In the genomic region with DNA sequence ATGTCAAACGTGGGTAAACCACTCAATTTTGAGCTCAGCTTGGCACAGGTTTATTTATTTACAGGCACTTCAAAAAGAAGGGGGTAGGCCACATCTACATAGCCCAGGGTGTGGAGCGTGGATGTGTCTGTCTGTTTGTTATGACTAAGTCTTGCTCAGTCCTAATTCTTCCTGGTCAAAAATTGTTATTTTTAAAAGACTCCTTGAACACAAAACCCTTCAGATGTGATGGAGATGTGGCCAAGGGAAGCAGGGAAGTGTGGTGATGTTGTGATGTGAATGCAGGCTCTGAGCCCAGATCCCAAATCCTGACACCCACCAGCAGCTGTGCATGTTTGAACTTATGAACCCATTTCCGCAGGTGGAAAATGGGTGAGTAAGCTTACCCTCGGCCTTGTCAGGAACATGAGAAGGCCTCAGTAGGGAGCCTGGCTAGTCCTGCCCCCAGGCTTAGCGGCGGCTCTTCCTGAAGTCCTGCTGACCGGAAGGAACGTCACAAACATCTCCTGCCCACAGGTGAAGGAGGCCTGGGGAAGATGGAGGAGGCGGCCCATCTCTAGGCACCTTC, we compare ENCODE assay signal across 13 cellular contexts.
DNase-seq lines count a peak whose midpoint lies in the region; ATAC-seq, FAIRE-seq and TF ChIP-seq lines count a peak whose summit lies in the region.
"Had no signal": no experiment of that assay in that cellular context is flagged by ENCODE, and none has a peak within 500 bp of the region (broad histone marks: within the 10 kb centered on the region; RNA-seq: fewer than 3 reads in every experiment).

No MANE protein-coding gene starts in this region.

- H3K4me3 ChIP-seq in gastroesophageal sphincter, result no peak overlapping the region
- H3K4me3 ChIP-seq: GM12878, ovary had no signal

- peaks cover 53% of the 10 kb centered on the region for H3K4me1 Mint-ChIP-seq in brain

- no peaks in the 10 kb centered on the region for H3K9me3 ChIP-seq in gastroesophageal sphincter
- H3K9me3 ChIP-seq: ovary had no signal

- FAIRE-seq in urothelium cell line (lab: Jason Lieb, UNC), result no peak
- FAIRE-seq: GM12878 had no signal

- no peaks in the 10 kb centered on the region for H3K27me3 ChIP-seq in gastroesophageal sphincter
- H3K27me3 ChIP-seq: ovary had no signal

- ATAC-seq in gastroesophageal sphincter (no peak), HG02852 (IDR thresholded peaks at IDR 0.05; ENCODE audit: unreplicated experiment) (no peak), HG02678 (IDR thresholded peaks at IDR 0.05; ENCODE audit: unreplicated experiment) (no peak)
- ATAC-seq: GM12878 had no signal

- peak overlapping the region in 4 of 5 experiments; percentile 35 to 92 (median 82) for H3K27ac Mint-ChIP-seq in brain

- no peak for TF ChIP-seq POLR2A in gastroesophageal sphincter (IDR thresholded peaks at IDR 0.05)

- no peaks in the 10 kb centered on the region for H3K36me3 Mint-ChIP-seq in brain

- H3K4me3 Mint-ChIP-seq in brain, result peak overlapping the region in 1 of 5 experiments; percentile 3

- no peaks in the 10 kb centered on the region for H3K36me3 ChIP-seq in gastroesophageal sphincter
- H3K36me3 ChIP-seq: ovary had no signal

- H3K27ac ChIP-seq in gastroesophageal sphincter, result peak overlapping the region in 3 of 4 donors; percentile 28 to 46 (median 41)
- H3K27ac ChIP-seq: 22Rv1, ovary, VCaP had no signal

- H3K4me1 ChIP-seq in gastroesophageal sphincter, result peaks cover 0 to 49% (median 21%) of the 10 kb centered on the region in 3 donors

- no peaks in the 10 kb centered on the region for H3K27me3 Mint-ChIP-seq in brain

- TF ChIP-seq CTCF in brain (conservative IDR thresholded peaks at IDR 0.05) (no peak), gastroesophageal sphincter (IDR thresholded peaks at IDR 0.05) (no peak)

- peaks cover 0 to 8% (median 0%) of the 10 kb centered on the region in 5 experiments for H3K9me3 Mint-ChIP-seq in brain

- no peak for TF ChIP-seq EP300 in gastroesophageal sphincter (IDR thresholded peaks at IDR 0.05)

- DNase-seq in DMS 273 (lab: John Stamatoyannopoulos, UW; ENCODE audit: unreplicated experiment) (peak; percentile 13), DMS 273 treated with DMSO at 0.1 percent for 48 hours (lab: John Stamatoyannopoulos, UW) (no peak), urothelium cell line (ENCODE audit: low spot score) (peak; percentile 16), foreskin melanocyte (no peak)
- DNase-seq: RPMI8226 had no signal

- WGBS in gastroesophageal sphincter (ENCODE audit: low coverage in 1 of 2), 2 donors, result 46 to 54% methylated on average over 2 to 8 of the region's 9 CpGs

Comparison
In these comparisons a context has a peak if more than half of its experiments do, and no peak if none do; other contexts are left out.
1. DNase-seq: peak in DMS 273 (single experiment) and urothelium cell line (single experiment); none in DMS 273 treated with DMSO at 0.1 percent for 48 hours (single experiment) and foreskin melanocyte (single experiment).